Comparison of ENCODE assay signal across 19 cellular contexts in genomic region chr11:86888164-86888977, GRCh38.
DNase-seq lines count a peak whose midpoint lies in the region; ATAC-seq and TF ChIP-seq lines count a peak whose summit lies in the region.
"Had no signal": no experiment of that assay in that cellular context is flagged by ENCODE, and none has a peak within 500 bp of the region (broad histone marks: within the 10 kb centered on the region; RNA-seq: fewer than 3 reads in every experiment).

No MANE protein-coding gene starts in this region.

- H3K36me3 ChIP-seq in vagina, result no peaks in the 10 kb centered on the region
- H3K36me3 ChIP-seq: right lobe of liver, SJSA1 had no signal

- DNase-seq in EL (peak; percentile 65), SK-MEL-5 (ENCODE audit: low read depth, low spot score) (peak; percentile 77), foreskin fibroblast (peak; percentile 46 to 81), retinal pigment epithelial cell (ENCODE audit: low read depth) (peak; percentile 17), HuH-7 (ENCODE audit: low spot score) (no peak), vagina (ENCODE audit: extremely low spot score in 2 of 2) (no peak)
- DNase-seq in activated naive CD4-positive, alpha-beta T cell treated with anti-CD3 and anti-CD28 coated beads, Interleukin-2, amount 10 ng/mL, durations not matched to agents 7 days and 5 days, result no peak
- DNase-seq: activated CD4-positive, alpha-beta T cell treated with anti-CD3 and anti-CD28 coated beads, Interleukin-2, amount 50 U/mL, for 48 hours; anterior cingulate cortex; CD4-positive, CD25-positive, alpha-beta regulatory T cell; dorsolateral prefrontal cortex; H9; NCI-H1930; right lobe of liver; stimulated activated naive CD4-positive, alpha-beta T cell had no signal

- no peak overlapping the region for H3K27ac Mint-ChIP-seq in activated naive CD4-positive, alpha-beta T cell treated with anti-CD3 and anti-CD28 coated beads, Interleukin-2, amount 10 ng/mL, durations not matched to agents 7 days and 5 days
- H3K27ac Mint-ChIP-seq: activated T-helper 1 cell treated with anti-CD3 and anti-CD28 coated beads, Interleukin-12 subunit alpha, Interleukin-12 subunit beta, Interleukin-2, Interleukin-4 antibody, amounts not matched to agents 30 ng/mL and 10 ng/mL and 1 ng/mL, durations not matched to agents 14 hours and 24 hours and 36 hours; CD4-positive, CD25-positive, alpha-beta regulatory T cell; H9 had no signal

- no peaks in the 10 kb centered on the region for H3K36me3 Mint-ChIP-seq in activated naive CD4-positive, alpha-beta T cell treated with anti-CD3 and anti-CD28 coated beads, Interleukin-2, amount 10 ng/mL, durations not matched to agents 7 days and 5 days
- H3K36me3 Mint-ChIP-seq: CD4-positive, CD25-positive, alpha-beta regulatory T cell had no signal

- H3K4me3 ChIP-seq in foreskin fibroblast (ENCODE audit: low read depth in 1 of 2, low read length in 2 of 2), result no peak overlapping the region
- H3K4me3 ChIP-seq in retinal pigment epithelial cell (ENCODE audit: low read length), result no peak overlapping the region
- H3K4me3 ChIP-seq in vagina, result no peak overlapping the region
- H3K4me3 ChIP-seq: dorsolateral prefrontal cortex, right lobe of liver, SJSA1 had no signal

- H3K4me1 Mint-ChIP-seq in activated naive CD4-positive, alpha-beta T cell treated with anti-CD3 and anti-CD28 coated beads, Interleukin-2, amount 10 ng/mL, durations not matched to agents 7 days and 5 days, result no peaks in the 10 kb centered on the region
- H3K4me1 Mint-ChIP-seq: CD4-positive, CD25-positive, alpha-beta regulatory T cell had no signal

- ATAC-seq in GM18909 (IDR thresholded peaks at IDR 0.05; ENCODE audit: poor library complexity, unreplicated experiment), result no peak
- ATAC-seq: right lobe of liver had no signal

- in situ Hi-C loops in SK-MEL-5 (cut with HindIII; ENCODE audit: low pct_unique_long_range_greater_than_20kb, low sequenced_read_pairs), result no loop called here

- CTCF ChIA-PET in activated naive CD4-positive, alpha-beta T cell treated with anti-CD3 and anti-CD28 coated beads, Interleukin-2, amount 10 ng/mL, durations not matched to agents 7 days and 5 days (lab: Charles Lee), result no interaction called here

- intact Hi-C loops in vagina (cut with DNase I), result no loop called here

- no peak for TF ChIP-seq CTCF in foreskin fibroblast (IDR thresholded peaks at IDR 0.05; ENCODE audit: low read depth, low read length)
- no peak for TF ChIP-seq CTCF in retinal pigment epithelial cell (conservative IDR thresholded peaks at IDR 0.05; ENCODE audit: low read depth, low read length)
- no peak for TF ChIP-seq CTCF in vagina (IDR thresholded peaks at IDR 0.05)

- no peak overlapping the region for H3K4me3 Mint-ChIP-seq in activated naive CD4-positive, alpha-beta T cell treated with anti-CD3 and anti-CD28 coated beads, Interleukin-2, amount 10 ng/mL, durations not matched to agents 7 days and 5 days
- H3K4me3 Mint-ChIP-seq: activated T-helper 1 cell treated with anti-CD3 and anti-CD28 coated beads, Interleukin-12 subunit alpha, Interleukin-12 subunit beta, Interleukin-2, Interleukin-4 antibody, amounts not matched to agents 30 ng/mL and 10 ng/mL and 1 ng/mL, durations not matched to agents 14 hours and 24 hours and 36 hours; CD4-positive, CD25-positive, alpha-beta regulatory T cell; H9 had no signal

- H3K4me1 ChIP-seq in vagina, result no peaks in the 10 kb centered on the region
- H3K4me1 ChIP-seq: right lobe of liver had no signal

- H3K27me3 Mint-ChIP-seq in activated naive CD4-positive, alpha-beta T cell treated with anti-CD3 and anti-CD28 coated beads, Interleukin-2, amount 10 ng/mL, durations not matched to agents 7 days and 5 days, result peaks cover 11% of the 10 kb centered on the region

- no peaks in the 10 kb centered on the region for H3K27me3 ChIP-seq in vagina
- H3K27me3 ChIP-seq: right lobe of liver, SJSA1 had no signal

- no peaks in the 10 kb centered on the region for H3K9me3 Mint-ChIP-seq in activated naive CD4-positive, alpha-beta T cell treated with anti-CD3 and anti-CD28 coated beads, Interleukin-2, amount 10 ng/mL, durations not matched to agents 7 days and 5 days
- H3K9me3 Mint-ChIP-seq: activated T-helper 1 cell treated with anti-CD3 and anti-CD28 coated beads, Interleukin-12 subunit alpha, Interleukin-12 subunit beta, Interleukin-2, Interleukin-4 antibody, amounts not matched to agents 30 ng/mL and 10 ng/mL and 1 ng/mL, durations not matched to agents 14 hours and 24 hours and 36 hours; CD4-positive, CD25-positive, alpha-beta regulatory T cell; H9 had no signal

- no peaks in the 10 kb centered on the region for H3K9me3 ChIP-seq in vagina
- H3K9me3 ChIP-seq: right lobe of liver, SJSA1 had no signal

- H3K27ac ChIP-seq in vagina, result no peak overlapping the region
- H3K27ac ChIP-seq: dorsolateral prefrontal cortex, HL-60, right lobe of liver, SJSA1 had no signal

- no peak for TF ChIP-seq POLR2A in vagina (IDR thresholded peaks at IDR 0.05)

Comparison
In these comparisons a context has a peak if more than half of its experiments do, and no peak if none do; other contexts are left out.
1. DNase-seq: peak in EL (single experiment), SK-MEL-5 (single experiment), foreskin fibroblast (2 of 2) and retinal pigment epithelial cell (single experiment); none in HuH-7 (single experiment), activated naive CD4-positive, alpha-beta T cell treated with anti-CD3 and anti-CD28 coated beads, Interleukin-2, amount 10 ng/mL, durations not matched to agents 7 days and 5 days (single experiment) and vagina (0 of 2).